Comparison of ENCODE assay signal across 17 cellular contexts in the genomic region with DNA sequence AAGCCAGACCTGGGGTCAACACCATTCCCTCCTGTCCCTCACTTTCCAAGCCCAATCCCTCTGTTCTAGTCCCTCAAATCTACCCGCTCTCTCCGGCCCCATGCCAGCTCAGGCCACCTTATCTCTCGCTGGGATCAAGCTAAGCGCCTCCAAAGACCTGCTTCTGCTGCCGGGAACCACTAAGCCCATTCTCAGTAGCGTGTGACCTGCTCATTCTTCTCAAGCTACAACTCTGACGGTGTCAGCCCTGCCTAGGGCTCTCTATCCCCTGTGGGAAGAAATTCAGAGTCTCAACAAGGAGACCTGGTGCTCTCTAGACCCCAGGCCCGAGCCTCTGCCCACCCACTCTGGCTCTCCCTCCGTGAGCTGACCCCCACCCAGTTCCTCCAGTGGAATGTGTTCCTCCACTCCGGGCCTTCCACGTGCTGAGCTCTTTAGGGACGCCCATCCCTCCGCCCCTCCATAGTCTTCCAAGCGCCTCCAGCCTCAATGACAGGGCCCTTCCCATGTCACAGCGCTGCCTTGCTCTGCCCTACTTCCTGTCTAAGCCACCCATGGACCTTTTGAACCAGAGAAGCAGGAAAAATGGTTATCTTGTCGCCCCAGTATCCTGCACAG.
DNase-seq lines count a peak whose midpoint lies in the region; ATAC-seq, FAIRE-seq and TF ChIP-seq lines count a peak whose summit lies in the region.
"Had no signal": no experiment of that assay in that cellular context is flagged by ENCODE, and none has a peak within 500 bp of the region (broad histone marks: within the 10 kb centered on the region; RNA-seq: fewer than 3 reads in every experiment).

No MANE protein-coding gene starts in this region.

- peak overlapping the region; percentile 24 for H3K27ac Mint-ChIP-seq in glutamatergic neuron (ENCODE audit: unreplicated experiment)
- H3K27ac Mint-ChIP-seq: CD4-positive, alpha-beta memory T cell had no signal

- peaks cover 43% of the 10 kb centered on the region for H3K4me1 Mint-ChIP-seq in glutamatergic neuron (ENCODE audit: low read depth, unreplicated experiment)

- FAIRE-seq in HTR-8/SVneo (lab: Jason Lieb, UNC) = no peak

- intact Hi-C loops in cardiac septum (cut with DNase I) = no loop called here
- intact Hi-C loops in Right ventricle myocardium superior (cut with DNase I) = no loop called here

- H3K27me3 Mint-ChIP-seq in glutamatergic neuron (ENCODE audit: unreplicated experiment) = peaks cover 7% of the 10 kb centered on the region

- no peak overlapping the region for H3K4me3 Mint-ChIP-seq in glutamatergic neuron (ENCODE audit: unreplicated experiment)
- H3K4me3 Mint-ChIP-seq: CD4-positive, alpha-beta memory T cell had no signal

- no peak for ATAC-seq in Right ventricle myocardium superior (ENCODE audit: poor library complexity)
- ATAC-seq in HG03095 (IDR thresholded peaks at IDR 0.05; ENCODE audit: unreplicated experiment) = no peak
- ATAC-seq: PC-3 had no signal

- H3K9me3 Mint-ChIP-seq in glutamatergic neuron (ENCODE audit: unreplicated experiment) = peaks cover 18% of the 10 kb centered on the region
- H3K9me3 Mint-ChIP-seq: CD4-positive, alpha-beta memory T cell had no signal

- no peak for TF ChIP-seq POLR2A in erythroblast (IDR thresholded peaks at IDR 0.05; ENCODE audit: low read length)

- TF ChIP-seq CTCF in glutamatergic neuron (IDR thresholded peaks at IDR 0.05; ENCODE audit: partially characterized antibody, unreplicated experiment) = no peak

- peaks cover 11% of the 10 kb centered on the region for H3K36me3 Mint-ChIP-seq in glutamatergic neuron (ENCODE audit: unreplicated experiment)
- H3K36me3 Mint-ChIP-seq: CD4-positive, alpha-beta memory T cell had no signal

- peak; percentile 61 for DNase-seq in cardiac septum (ENCODE audit: low spot score)
- DNase-seq in Right ventricle myocardium superior = no peak
- DNase-seq in glutamatergic neuron = no peak
- peak; percentile 75 for DNase-seq in retina
- no peak for DNase-seq in erythroblast (lab: John Stamatoyannopoulos, UW)
- no peak for DNase-seq in HTR-8/SVneo (ENCODE audit: insufficient read length, low spot score)
- DNase-seq: AML-193; CD4-positive, alpha-beta memory T cell; GF-D8; GOT3; MG63; NCI-H1092 treated with DMSO at 0.1 percent for 48 hours; NCI-H187; NCI-H446 treated with DMSO at 0.1 percent for 48 hours; NCI-H748 treated with DMSO at 0.1 percent for 48 hours; PC-3 had no signal

Comparison
In these comparisons a context has a peak if more than half of its experiments do, and no peak if none do; other contexts are left out.
1. DNase-seq: peak in cardiac septum (single experiment) and retina (single experiment); none in Right ventricle myocardium superior (single experiment), glutamatergic neuron (single experiment), erythroblast (0 of 2) and HTR-8/SVneo (single experiment).